9 cellular contexts compared by ENCODE assay signal in genomic region chr2:26521054-26521912, GRCh38. TPM values are rescaled to one million over a fixed set of nuclear protein-coding genes. Genes with fewer than 3 reads are reported as not detected.
DNase-seq lines count a peak whose midpoint lies in the region; ATAC-seq and TF ChIP-seq lines count a peak whose summit lies in the region.
"Had no signal": no experiment of that assay in that cellular context is flagged by ENCODE, and none has a peak within 500 bp of the region (broad histone marks: within the 10 kb centered on the region; RNA-seq: fewer than 3 reads in every experiment).

No MANE protein-coding gene starts in this region.

- intact Hi-C loops in testis (cut with DNase I; ENCODE audit: low total_unique reads): no loop called here
- intact Hi-C loops in esophagus squamous epithelium (cut with DNase I): no loop called here

- ATAC-seq in activated naive CD8-positive, alpha-beta T cell treated with anti-CD3 and anti-CD28 coated beads, Interleukin-2, amount 50 U/mL, for 24 hours: no peak

- no peaks in the 10 kb centered on the region for H3K27me3 ChIP-seq in testis
- H3K27me3 ChIP-seq in effector memory CD4-positive, alpha-beta T cell (replicated peaks; ENCODE audit: control insufficient read depth, insufficient read depth, low read length, poor library complexity, severe bottlenecking): no peaks in the 10 kb centered on the region
- H3K27me3 ChIP-seq in esophagus squamous epithelium: peaks cover 0 to 58% (median 0%) of the 10 kb centered on the region in 4 donors

- H3K36me3 ChIP-seq in testis (ENCODE audit: low read depth, missing control alignments): no peaks in the 10 kb centered on the region
- no peaks in the 10 kb centered on the region for H3K36me3 ChIP-seq in effector memory CD4-positive, alpha-beta T cell (ENCODE audit: control insufficient read depth, insufficient read depth, low read length)
- no peaks in the 10 kb centered on the region for H3K36me3 ChIP-seq in esophagus squamous epithelium

- H3K27ac ChIP-seq in testis (no peak overlapping the region), esophagus squamous epithelium (no peak overlapping the region)
- no peak overlapping the region for H3K27ac ChIP-seq in effector memory CD4-positive, alpha-beta T cell (ENCODE audit: insufficient read depth, low read length, poor library complexity, severe bottlenecking)

- H3K4me1 Mint-ChIP-seq in activated naive CD8-positive, alpha-beta T cell treated with anti-CD3 and anti-CD28 coated beads, Interleukin-2, amount 50 U/mL, for 24 hours: peaks cover 10% of the 10 kb centered on the region
- peaks cover 13% of the 10 kb centered on the region for H3K4me1 Mint-ChIP-seq in activated naive CD8-positive, alpha-beta T cell treated with anti-CD3 and anti-CD28 coated beads for 36 hours
- H3K4me1 Mint-ChIP-seq: naive B cell had no signal

- no peak overlapping the region for H3K4me3 Mint-ChIP-seq in activated naive CD8-positive, alpha-beta T cell treated with anti-CD3 and anti-CD28 coated beads, Interleukin-2, amount 50 U/mL, for 24 hours
- no peak overlapping the region for H3K4me3 Mint-ChIP-seq in activated naive CD8-positive, alpha-beta T cell treated with anti-CD3 and anti-CD28 coated beads for 36 hours
- H3K4me3 Mint-ChIP-seq: naive B cell had no signal

- H3K36me3 Mint-ChIP-seq in activated naive CD8-positive, alpha-beta T cell treated with anti-CD3 and anti-CD28 coated beads, Interleukin-2, amount 50 U/mL, for 24 hours (ENCODE audit: low read depth): no peaks in the 10 kb centered on the region
- no peaks in the 10 kb centered on the region for H3K36me3 Mint-ChIP-seq in activated naive CD8-positive, alpha-beta T cell treated with anti-CD3 and anti-CD28 coated beads for 36 hours
- H3K36me3 Mint-ChIP-seq: naive B cell had no signal

- TF ChIP-seq CTCF in choroid plexus epithelial cell (conservative IDR thresholded peaks at IDR 0.05; ENCODE audit: low read depth, low read length) (peak; percentile 48), testis (IDR thresholded peaks at IDR 0.05) (no peak), esophagus squamous epithelium (IDR thresholded peaks at IDR 0.05) (peak in 2 of 6 experiments; percentile 19 to 42)

- no peaks in the 10 kb centered on the region for H3K9me3 Mint-ChIP-seq in activated naive CD8-positive, alpha-beta T cell treated with anti-CD3 and anti-CD28 coated beads, Interleukin-2, amount 50 U/mL, for 24 hours
- H3K9me3 Mint-ChIP-seq in activated naive CD8-positive, alpha-beta T cell treated with anti-CD3 and anti-CD28 coated beads for 36 hours: no peaks in the 10 kb centered on the region
- H3K9me3 Mint-ChIP-seq: naive B cell had no signal

- H3K9me3 ChIP-seq in testis (no peaks in the 10 kb centered on the region), esophagus squamous epithelium (no peaks in the 10 kb centered on the region)
- H3K9me3 ChIP-seq in effector memory CD4-positive, alpha-beta T cell (ENCODE audit: control insufficient read depth, low read length): no peaks in the 10 kb centered on the region

- TF ChIP-seq POLR2A in testis (IDR thresholded peaks at IDR 0.05) (no peak), esophagus squamous epithelium (IDR thresholded peaks at IDR 0.05) (no peak)

- H3K27ac Mint-ChIP-seq in activated naive CD8-positive, alpha-beta T cell treated with anti-CD3 and anti-CD28 coated beads, Interleukin-2, amount 50 U/mL, for 24 hours: no peak overlapping the region
- no peak overlapping the region for H3K27ac Mint-ChIP-seq in activated naive CD8-positive, alpha-beta T cell treated with anti-CD3 and anti-CD28 coated beads for 36 hours

- H3K4me3 ChIP-seq in choroid plexus epithelial cell (ENCODE audit: low read depth, low read length) (no peak overlapping the region), testis (no peak overlapping the region), esophagus squamous epithelium (no peak overlapping the region)
- H3K4me3 ChIP-seq in effector memory CD4-positive, alpha-beta T cell (ENCODE audit: insufficient read depth, low read depth, low read length, poor library complexity, severe bottlenecking): no peak overlapping the region

- 73 to 77% methylated on average over 6 to 12 of the region's 12 CpGs for WGBS in testis, 2 donors
- 40 to 60% methylated on average over 1 to 3 of the region's 12 CpGs for WGBS in esophagus squamous epithelium, 2 donors

- H3K27me3 Mint-ChIP-seq in activated naive CD8-positive, alpha-beta T cell treated with anti-CD3 and anti-CD28 coated beads, Interleukin-2, amount 50 U/mL, for 24 hours: no peaks in the 10 kb centered on the region
- H3K27me3 Mint-ChIP-seq in activated naive CD8-positive, alpha-beta T cell treated with anti-CD3 and anti-CD28 coated beads for 36 hours: no peaks in the 10 kb centered on the region

- H3K4me1 ChIP-seq in testis: no peaks in the 10 kb centered on the region
- H3K4me1 ChIP-seq in effector memory CD4-positive, alpha-beta T cell (ENCODE audit: control insufficient read depth, insufficient read depth, low read length, poor library complexity, severe bottlenecking): peaks cover 4% of the 10 kb centered on the region
- no peaks in the 10 kb centered on the region for H3K4me1 ChIP-seq in esophagus squamous epithelium

- DNase-seq in activated naive CD8-positive, alpha-beta T cell treated with anti-CD3 and anti-CD28 coated beads, Interleukin-2, amount 50 U/mL, for 24 hours: peak; percentile 17
- DNase-seq in activated naive CD8-positive, alpha-beta T cell treated with anti-CD3 and anti-CD28 coated beads for 36 hours: no peak
- peak; percentile 18 for DNase-seq in NCI-H2107 (lab: John Stamatoyannopoulos, UW)
- DNase-seq in choroid plexus epithelial cell (ENCODE audit: low read depth): peak; percentile 29
- peak; percentile 18 for DNase-seq in testis
- no peak for DNase-seq in effector memory CD4-positive, alpha-beta T cell
- DNase-seq in esophagus squamous epithelium (lab: John Stamatoyannopoulos, UW): no peak
- DNase-seq in mesenteric fat pad (ENCODE audit: low spot score): no peak
- DNase-seq: naive B cell had no signal

RNA-seq across cellular contexts. Expression of gene OTOF, which starts 43.4 kb away (rescaled TPM):
- total RNA-seq in activated naive CD8-positive, alpha-beta T cell treated with anti-CD3 and anti-CD28 coated beads for 36 hours: 1 to 10 TPM in 1 of 2 experiments, under 1 TPM in 1; 0.74 to 1.1 TPM
- 1 to 10 TPM; 1.7 to 2.2 TPM for total RNA-seq in testis
- polyA plus RNA-seq in testis (ENCODE audit: insufficient read depth, low read depth, low replicate concordance): 1.6 TPM
- total RNA-seq in esophagus squamous epithelium: under 1 TPM in 2 of 4 donors, not detected in 2; under 0.01 to 0.56 TPM
- total RNA-seq in mesenteric fat pad: 0.26 TPM

Comparison
In these comparisons a context has a peak if more than half of its experiments do, and no peak if none do; other contexts are left out.
1. DNase-seq: peak in activated naive CD8-positive, alpha-beta T cell treated with anti-CD3 and anti-CD28 coated beads, Interleukin-2, amount 50 U/mL, for 24 hours (single experiment), NCI-H2107 (single experiment), choroid plexus epithelial cell (single experiment) and testis (single experiment); none in activated naive CD8-positive, alpha-beta T cell treated with anti-CD3 and anti-CD28 coated beads for 36 hours (single experiment), effector memory CD4-positive, alpha-beta T cell (0 of 3), esophagus squamous epithelium (single experiment) and mesenteric fat pad (single experiment).